ENCODE assay signal across 8 cellular contexts in genomic region chr2:218406209-218406948, GRCh38. TPM values are rescaled to one million over a fixed set of nuclear protein-coding genes. Genes with fewer than 3 reads are reported as not detected.
DNase-seq lines count a peak whose midpoint lies in the region; ATAC-seq and TF ChIP-seq lines count a peak whose summit lies in the region.

No MANE protein-coding gene starts in this region.

- H3K9me3 ChIP-seq in trophoblast cell (ENCODE audit: insufficient read depth, low read depth, low read length) (no peaks in the 10 kb centered on the region), tibial nerve (no peaks in the 10 kb centered on the region)

- peak; percentile 67 for DNase-seq in NCI-H128 (lab: John Stamatoyannopoulos, UW; ENCODE audit: unreplicated experiment)
- DNase-seq in SKM-1 treated with dmso at 0.1 percent for 144 hours (lab: John Stamatoyannopoulos, UW; ENCODE audit: unreplicated experiment) = peak; percentile 96
- DNase-seq in activated naive CD8-positive, alpha-beta T cell treated with anti-CD3 and anti-CD28 coated beads, Interleukin-2, amount 10 ng/mL, durations not matched to agents 7 days and 5 days = peak; percentile 95
- peak; percentile 98 for DNase-seq in Right ventricle myocardium superior
- peak; percentile 96 to 97 for DNase-seq in trophoblast cell
- DNase-seq in tibial nerve (ENCODE audit: low spot score in 2 of 2) = peak; percentile 89 to 95

- H3K27me3 ChIP-seq in trophoblast cell (ENCODE audit: insufficient read depth, low read length) = no peaks in the 10 kb centered on the region
- no peaks in the 10 kb centered on the region for H3K27me3 ChIP-seq in tibial nerve

- peak overlapping the region; percentile 89 for H3K27ac Mint-ChIP-seq in activated naive CD8-positive, alpha-beta T cell treated with anti-CD3 and anti-CD28 coated beads, Interleukin-2, amount 10 ng/mL, durations not matched to agents 7 days and 5 days

- peaks cover 39% of the 10 kb centered on the region for H3K4me1 Mint-ChIP-seq in activated naive CD8-positive, alpha-beta T cell treated with anti-CD3 and anti-CD28 coated beads, Interleukin-2, amount 10 ng/mL, durations not matched to agents 7 days and 5 days

- H3K4me3 ChIP-seq in GM12875 (ENCODE audit: low read depth, low read length) = peak overlapping the region; percentile 32
- peak overlapping the region; percentile 59 for H3K4me3 ChIP-seq in trophoblast cell (ENCODE audit: low read depth, low read length)
- peak overlapping the region; percentile 31 to 65 (median 58) for H3K4me3 ChIP-seq in tibial nerve

- H3K36me3 Mint-ChIP-seq in activated naive CD8-positive, alpha-beta T cell treated with anti-CD3 and anti-CD28 coated beads, Interleukin-2, amount 10 ng/mL, durations not matched to agents 7 days and 5 days = peaks cover 6% of the 10 kb centered on the region

- H3K79me2 ChIP-seq in trophoblast cell (ENCODE audit: control insufficient read depth, insufficient read depth, low read length, poor library complexity) = no peaks in the 10 kb centered on the region

- peak overlapping the region; percentile 83 for H4K91ac ChIP-seq in trophoblast cell (ENCODE audit: low read depth, low read length)

- peak in 1 of 2 donors; percentile 75 for TF ChIP-seq EP300 in tibial nerve (IDR thresholded peaks at IDR 0.05)

- H3K9ac ChIP-seq in trophoblast cell (ENCODE audit: low read length) = peak overlapping the region; percentile 49

- H3K4me1 ChIP-seq in trophoblast cell (ENCODE audit: control insufficient read depth in 1 of 2, insufficient read depth in 2 of 2, low read length in 2 of 2) = peaks cover 11 to 13% of the 10 kb centered on the region in 2 experiments
- H3K4me1 ChIP-seq in tibial nerve = peaks cover 0 to 66% (median 41%) of the 10 kb centered on the region in 4 donors

- peak overlapping the region; percentile 29 for H2BK12ac ChIP-seq in trophoblast cell (ENCODE audit: low read length)

- TF ChIP-seq POLR2A in tibial nerve (IDR thresholded peaks at IDR 0.05) = peak in 1 of 2 donors; percentile 33

- ATAC-seq in HG02763 (IDR thresholded peaks at IDR 0.05; ENCODE audit: unreplicated experiment) (peak; percentile 84), Right ventricle myocardium superior (ENCODE audit: poor library complexity) (peak; percentile 88)
- ATAC-seq in activated naive CD8-positive, alpha-beta T cell treated with anti-CD3 and anti-CD28 coated beads, Interleukin-2, amount 10 ng/mL, durations not matched to agents 7 days and 5 days (ENCODE audit: low read depth) = peak; percentile 88

- H3K18ac ChIP-seq in trophoblast cell (ENCODE audit: low read length) = peak overlapping the region; percentile 55

- peak overlapping the region; percentile 59 for H4K12ac ChIP-seq in trophoblast cell (ENCODE audit: low read depth, low read length)

- TF ChIP-seq CTCF in GM12875 (IDR thresholded peaks at IDR 0.05; ENCODE audit: borderline replicate concordance, insufficient read depth, low read depth, low read length) (peak; percentile 88), tibial nerve (IDR thresholded peaks at IDR 0.05) (peak; percentile 84 to 93 (median 87))

- H3K4me2 ChIP-seq in trophoblast cell (ENCODE audit: low read length) = peak overlapping the region; percentile 89

- peak overlapping the region; percentile 93 for H4K8ac ChIP-seq in trophoblast cell (ENCODE audit: low read depth, low read length)

- H3K4me3 Mint-ChIP-seq in activated naive CD8-positive, alpha-beta T cell treated with anti-CD3 and anti-CD28 coated beads, Interleukin-2, amount 10 ng/mL, durations not matched to agents 7 days and 5 days = peak overlapping the region; percentile 84

- no CpG with 5 or more reads among the region's 56 CpGs for WGBS in trophoblast cell (ENCODE audit: extremely low coverage, insufficient coverage, insufficient read length)
- WGBS in tibial nerve, 2 donors = 1 to 2% methylated on average over 15 to 20 of the region's 56 CpGs

- H2AFZ ChIP-seq in trophoblast cell (ENCODE audit: insufficient read depth, low read length, poor library complexity) = peak overlapping the region; percentile 89

- peak overlapping the region; percentile 67 for H3K14ac ChIP-seq in trophoblast cell (ENCODE audit: low read length)

- H2AK5ac ChIP-seq in trophoblast cell (ENCODE audit: low read length) = peak overlapping the region; percentile 31

- H3K27ac ChIP-seq in trophoblast cell (ENCODE audit: low read depth, low read length) (peak overlapping the region; percentile 87), tibial nerve (peak overlapping the region; percentile 88 to 97 (median 92))

- H3K23ac ChIP-seq in trophoblast cell (ENCODE audit: low read length) = no peak overlapping the region

- peak overlapping the region; percentile 56 for H2BK120ac ChIP-seq in trophoblast cell (ENCODE audit: insufficient read depth, low read length, poor library complexity)

- peak overlapping the region; percentile 49 for H2BK5ac ChIP-seq in trophoblast cell (ENCODE audit: low read depth, low read length, poor library complexity)

- no peaks in the 10 kb centered on the region for H3K9me3 Mint-ChIP-seq in activated naive CD8-positive, alpha-beta T cell treated with anti-CD3 and anti-CD28 coated beads, Interleukin-2, amount 10 ng/mL, durations not matched to agents 7 days and 5 days

- intact Hi-C loops in Right ventricle myocardium superior (cut with DNase I) = loop anchor here (2.0 to 10.0 kb wide), 3 partner anchors 61 to 238 kb away; no protein-coding TSS in a partner anchor

- POLR2A ChIA-PET in activated naive CD8-positive, alpha-beta T cell treated with anti-CD3 and anti-CD28 coated beads, Interleukin-2, amount 10 ng/mL, durations not matched to agents 7 days and 5 days (lab: Charles Lee) = interaction anchor here (0.6 to 4.2 kb wide), 4 partner anchors 10 to 253 kb away, joined by 3 to 30 read pairs (median 7); partner anchors contain the start of genes AAMP, BCS1L, PNKD and ZNF142

- peaks cover 7% of the 10 kb centered on the region for H3K27me3 Mint-ChIP-seq in activated naive CD8-positive, alpha-beta T cell treated with anti-CD3 and anti-CD28 coated beads, Interleukin-2, amount 10 ng/mL, durations not matched to agents 7 days and 5 days

- H3K36me3 ChIP-seq in trophoblast cell (ENCODE audit: control insufficient read depth in 1 of 2, insufficient read depth in 2 of 2, low read length in 2 of 2) = peaks cover 33 to 34% of the 10 kb centered on the region in 2 experiments
- H3K36me3 ChIP-seq in tibial nerve = peaks cover 0 to 41% (median 4%) of the 10 kb centered on the region in 3 donors

- H3K4ac ChIP-seq in trophoblast cell (ENCODE audit: low read depth, low read length) = peak overlapping the region; percentile 28

- peaks cover 8% of the 10 kb centered on the region for H3K79me1 ChIP-seq in trophoblast cell (ENCODE audit: low read length)

RNA-seq across cellular contexts. Expression of gene CTDSP1, which starts 6.7 kb away (rescaled TPM):
- total RNA-seq in activated naive CD8-positive, alpha-beta T cell treated with anti-CD3 and anti-CD28 coated beads, Interleukin-2, amount 10 ng/mL, durations not matched to agents 7 days and 5 days = 100 to 1,000 TPM; 169 to 174 TPM
- total RNA-seq in Right ventricle myocardium superior (85.1 TPM), tibial nerve (100 to 1,000 TPM; 122 to 164 (median 140) TPM)
- 37.9 and 39.2 TPM in 2 replicates for polyA plus RNA-seq in trophoblast cell (2013)

RNA-seq across cellular contexts. Expression of gene VIL1, which starts 12.5 kb away (rescaled TPM):
- total RNA-seq in activated naive CD8-positive, alpha-beta T cell treated with anti-CD3 and anti-CD28 coated beads, Interleukin-2, amount 10 ng/mL, durations not matched to agents 7 days and 5 days = not detected
- total RNA-seq in Right ventricle myocardium superior (not detected), tibial nerve (not detected)
- 0.16 and 0.17 TPM in 2 replicates for polyA plus RNA-seq in trophoblast cell (2013)

RNA-seq across cellular contexts. Expression of gene SLC11A1, which starts 24.3 kb away (rescaled TPM):
- total RNA-seq in activated naive CD8-positive, alpha-beta T cell treated with anti-CD3 and anti-CD28 coated beads, Interleukin-2, amount 10 ng/mL, durations not matched to agents 7 days and 5 days = 1 to 10 TPM; 1.6 to 1.7 TPM
- 4.4 TPM for total RNA-seq in Right ventricle myocardium superior
- polyA plus RNA-seq in trophoblast cell (2013) = 0.05 and 0.06 TPM in 2 replicates
- total RNA-seq in tibial nerve = 100 to 1,000 TPM in 1 of 4 donors, 10 to 100 TPM in 3; 19.0 to 213 (median 52.9) TPM

RNA-seq across cellular contexts. Expression of gene CATIP, which starts 49.7 kb away (rescaled TPM):
- not detected for total RNA-seq in activated naive CD8-positive, alpha-beta T cell treated with anti-CD3 and anti-CD28 coated beads, Interleukin-2, amount 10 ng/mL, durations not matched to agents 7 days and 5 days
- total RNA-seq in Right ventricle myocardium superior (not detected), tibial nerve (not detected)
- polyA plus RNA-seq in trophoblast cell (2013) = 0.14 and 0.17 TPM in 2 replicates

Comparison
In these comparisons a context has a peak if more than half of its experiments do, and no peak if none do; other contexts are left out.
1. Peak in every context shown above with its lines: DNase-seq, ATAC-seq, H3K4me3 ChIP-seq and H3K27ac ChIP-seq.